Comparison of ENCODE assay signal across 1 cellular context in the genomic region with DNA sequence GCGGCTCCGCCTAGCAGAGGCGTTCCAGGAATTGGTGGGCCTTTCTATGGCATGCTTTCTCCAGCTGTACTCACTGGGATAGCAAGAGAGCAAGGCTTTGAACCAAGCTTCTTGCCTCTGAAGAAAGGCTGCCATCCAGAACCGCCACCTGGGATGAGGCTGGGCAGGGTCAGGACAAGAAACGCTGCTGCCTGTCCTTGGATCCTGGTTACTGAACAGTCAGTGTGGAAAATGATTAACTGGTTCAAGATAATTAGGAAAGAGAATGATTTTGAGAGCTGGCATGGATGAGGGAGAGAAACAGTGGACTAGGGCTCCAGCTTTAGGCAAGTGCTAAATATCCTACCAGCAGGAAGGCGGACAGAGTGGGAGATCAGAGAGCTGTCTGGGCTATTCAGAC.
TF ChIP-seq lines count a peak whose summit lies in the region.

No MANE protein-coding gene starts in this region.

TF ChIP-seq in IMR-90, 13 proteins besides CTCF, POLR2A, EP300 and RAD21 (continued from another document):
- TF ChIP-seq, protein P1, sequence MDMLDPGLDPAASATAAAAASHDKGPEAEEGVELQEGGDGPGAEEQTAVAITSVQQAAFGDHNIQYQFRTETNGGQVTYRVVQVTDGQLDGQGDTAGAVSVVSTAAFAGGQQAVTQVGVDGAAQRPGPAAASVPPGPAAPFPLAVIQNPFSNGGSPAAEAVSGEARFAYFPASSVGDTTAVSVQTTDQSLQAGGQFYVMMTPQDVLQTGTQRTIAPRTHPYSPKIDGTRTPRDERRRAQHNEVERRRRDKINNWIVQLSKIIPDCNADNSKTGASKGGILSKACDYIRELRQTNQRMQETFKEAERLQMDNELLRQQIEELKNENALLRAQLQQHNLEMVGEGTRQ (IDR thresholded peaks at IDR 0.05; ENCODE audit: low read depth, low read length) = no peak
- TF ChIP-seq CEBPB (IDR thresholded peaks at IDR 0.05; ENCODE audit: low read depth, low read length) = no peak
- no peak for TF ChIP-seq SMC3 (IDR thresholded peaks at IDR 0.05; ENCODE audit: low read depth, low read length)
- no peak for TF ChIP-seq MAFK (IDR thresholded peaks at IDR 0.05; ENCODE audit: low read depth, low read length)
- TF ChIP-seq CHD1 (IDR thresholded peaks at IDR 0.05; ENCODE audit: low read depth, low read length) = no peak
- TF ChIP-seq, protein P2, sequence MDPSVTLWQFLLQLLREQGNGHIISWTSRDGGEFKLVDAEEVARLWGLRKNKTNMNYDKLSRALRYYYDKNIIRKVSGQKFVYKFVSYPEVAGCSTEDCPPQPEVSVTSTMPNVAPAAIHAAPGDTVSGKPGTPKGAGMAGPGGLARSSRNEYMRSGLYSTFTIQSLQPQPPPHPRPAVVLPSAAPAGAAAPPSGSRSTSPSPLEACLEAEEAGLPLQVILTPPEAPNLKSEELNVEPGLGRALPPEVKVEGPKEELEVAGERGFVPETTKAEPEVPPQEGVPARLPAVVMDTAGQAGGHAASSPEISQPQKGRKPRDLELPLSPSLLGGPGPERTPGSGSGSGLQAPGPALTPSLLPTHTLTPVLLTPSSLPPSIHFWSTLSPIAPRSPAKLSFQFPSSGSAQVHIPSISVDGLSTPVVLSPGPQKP (IDR thresholded peaks at IDR 0.05; ENCODE audit: borderline replicate concordance, low read depth, low read length) = no peak
- no peak for TF ChIP-seq RFX5 (IDR thresholded peaks at IDR 0.05; ENCODE audit: low read depth, low read length)
- no peak for TF ChIP-seq MXI1 (IDR thresholded peaks at IDR 0.05; ENCODE audit: borderline replicate concordance, low read depth, low read length)
